Comparison of ENCODE assay signal across 11 cellular contexts in the genomic region with DNA sequence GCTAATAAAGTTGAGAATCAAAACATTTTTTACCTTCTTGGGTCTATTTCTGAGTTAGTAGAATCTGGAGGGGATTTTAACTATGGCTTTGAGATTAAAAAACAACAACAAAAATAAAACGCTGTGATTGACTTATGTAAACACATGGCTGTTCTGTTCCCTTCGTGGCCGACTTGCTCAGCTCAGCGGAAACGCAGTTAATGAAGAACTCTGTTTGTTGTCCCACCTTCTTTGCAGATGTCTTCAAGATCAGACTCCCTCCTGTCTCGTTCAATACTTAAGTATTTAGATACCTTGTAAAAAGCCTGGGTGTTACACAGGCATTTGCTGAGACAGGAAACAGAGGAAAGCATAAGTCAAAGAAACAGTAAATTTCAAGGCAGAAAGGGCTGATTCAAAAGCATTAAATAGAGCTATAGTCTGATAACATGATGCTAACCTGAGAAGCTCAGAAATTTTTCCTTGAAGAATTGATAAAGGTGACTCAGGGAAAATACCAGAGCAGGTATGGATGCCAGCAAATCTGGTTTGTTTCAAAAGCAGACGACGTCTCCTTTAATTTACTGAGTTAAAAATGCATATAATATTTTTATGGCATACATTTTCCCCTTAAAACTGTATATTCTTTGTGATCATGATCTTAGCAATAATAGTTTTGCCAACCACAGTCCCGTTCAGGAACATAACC. TPM values are rescaled to one million over a fixed set of nuclear protein-coding genes. Genes with fewer than 3 reads are reported as not detected.
DNase-seq lines count a peak whose midpoint lies in the region; ATAC-seq and TF ChIP-seq lines count a peak whose summit lies in the region.
"Had no signal": no experiment of that assay in that cellular context is flagged by ENCODE, and none has a peak within 500 bp of the region (broad histone marks: within the 10 kb centered on the region; RNA-seq: fewer than 3 reads in every experiment).

No MANE protein-coding gene starts in this region.

- no peaks in the 10 kb centered on the region for H3K27me3 ChIP-seq in RWPE2 (ENCODE audit: insufficient read depth, poor library complexity, severe bottlenecking)
- no peaks in the 10 kb centered on the region for H3K27me3 ChIP-seq in CD8-positive, alpha-beta memory T cell (ENCODE audit: insufficient read depth, low read length, poor library complexity, severe bottlenecking)

- CTCF ChIA-PET in CD8-positive, alpha-beta memory T cell (lab: Charles Lee): interaction anchor here (1.1 to 1.2 kb wide), 2 partner anchors 22 to 110 kb away, joined by 5 read pairs; partner anchors contain the start of genes C18orf54, POLI and STARD6

- in situ Hi-C loops in GM13976 (cut with MboI; ENCODE audit: low sequenced_read_pairs, unreplicated experiment): no loop called here

- H3K36me3 ChIP-seq in RWPE2 (ENCODE audit: low read depth): no peaks in the 10 kb centered on the region
- H3K36me3 ChIP-seq in CD8-positive, alpha-beta memory T cell (ENCODE audit: insufficient read depth, low read length): no peaks in the 10 kb centered on the region

- peak overlapping the region; percentile 88 for H3K27ac Mint-ChIP-seq in activated naive CD4-positive, alpha-beta T cell treated with anti-CD3 and anti-CD28 coated beads, Interleukin-2, amount 50 U/mL, for 72 hours
- H3K27ac Mint-ChIP-seq in glutamatergic neuron (ENCODE audit: unreplicated experiment) (peak overlapping the region; percentile 94), type B pancreatic cell (peak overlapping the region; percentile 98)
- peak overlapping the region in 1 of 8 donors; percentile 39 for H3K27ac Mint-ChIP-seq in CD8-positive, alpha-beta memory T cell

- ATAC-seq in activated naive CD4-positive, alpha-beta T cell treated with anti-CD3 and anti-CD28 coated beads, Interleukin-2, amount 50 U/mL, for 72 hours: no peak
- peak; percentile 22; the same call in 1 of the 3 replicates for ATAC-seq in RWPE2 (ENCODE audit: low read depth)

- DNase-seq in activated naive CD4-positive, alpha-beta T cell treated with anti-CD3 and anti-CD28 coated beads, Interleukin-2, amount 50 U/mL, for 72 hours (ENCODE audit: low spot score in 2 of 2): no peak
- DNase-seq in activated naive CD4-positive, alpha-beta T cell treated with anti-CD3 and anti-CD28 coated beads, Interleukin-2, amount 50 U/mL, for 16 hours: no peak
- DNase-seq in RWPE2 (ENCODE audit: low spot score): no peak
- no peak for DNase-seq in glutamatergic neuron
- DNase-seq in type B pancreatic cell (ENCODE audit: extremely low spot score, unreplicated experiment): no peak
- DNase-seq in GM13976 (ENCODE audit: low spot score): no peak
- DNase-seq in CD8-positive, alpha-beta memory T cell: no peak
- DNase-seq in kidney glomerular epithelial cell (lab: John Stamatoyannopoulos, UW): no peak
- DNase-seq: amygdala, foreskin melanocyte, IMR-90 had no signal

- H3K4me1 ChIP-seq in RWPE2 (ENCODE audit: insufficient read depth, poor library complexity, severe bottlenecking): peaks cover 20% of the 10 kb centered on the region
- H3K4me1 ChIP-seq in CD8-positive, alpha-beta memory T cell (ENCODE audit: insufficient read depth, low read length): peaks cover 14% of the 10 kb centered on the region

- TF ChIP-seq CTCF in RWPE2 (IDR thresholded peaks at IDR 0.05; ENCODE audit: poor library complexity, severe bottlenecking) (no peak), glutamatergic neuron (IDR thresholded peaks at IDR 0.05; ENCODE audit: partially characterized antibody, unreplicated experiment) (no peak), type B pancreatic cell (conservative IDR thresholded peaks at IDR 0.05) (no peak), GM13976 (IDR thresholded peaks at IDR 0.05; ENCODE audit: borderline replicate concordance, control extremely low read depth, extremely low read depth, insufficient read depth, missing control alignments) (no peak)

- H3K9me3 Mint-ChIP-seq in activated naive CD4-positive, alpha-beta T cell treated with anti-CD3 and anti-CD28 coated beads, Interleukin-2, amount 50 U/mL, for 72 hours: peaks cover 0 to 6% of the 10 kb centered on the region in 2 donors
- H3K9me3 Mint-ChIP-seq in glutamatergic neuron (ENCODE audit: unreplicated experiment): peaks cover 10% of the 10 kb centered on the region
- H3K9me3 Mint-ChIP-seq in type B pancreatic cell: no peaks in the 10 kb centered on the region
- no peaks in the 10 kb centered on the region for H3K9me3 Mint-ChIP-seq in CD8-positive, alpha-beta memory T cell

- H3K9me3 ChIP-seq in RWPE2 (ENCODE audit: severe bottlenecking): no peaks in the 10 kb centered on the region
- no peaks in the 10 kb centered on the region for H3K9me3 ChIP-seq in CD8-positive, alpha-beta memory T cell (ENCODE audit: low read length)

- H3K27ac ChIP-seq in RWPE2 (ENCODE audit: poor library complexity, severe bottlenecking): peak overlapping the region; percentile 45
- no peak overlapping the region for H3K27ac ChIP-seq in CD8-positive, alpha-beta memory T cell (ENCODE audit: low read depth, low read length)

- no peak overlapping the region for H3K4me3 ChIP-seq in RWPE2 (ENCODE audit: severe bottlenecking)
- H3K4me3 ChIP-seq in CD8-positive, alpha-beta memory T cell (ENCODE audit: low read length): no peak overlapping the region

- peaks cover 4 to 10% of the 10 kb centered on the region in 2 donors for H3K36me3 Mint-ChIP-seq in activated naive CD4-positive, alpha-beta T cell treated with anti-CD3 and anti-CD28 coated beads, Interleukin-2, amount 50 U/mL, for 72 hours
- H3K36me3 Mint-ChIP-seq in glutamatergic neuron (ENCODE audit: unreplicated experiment) (no peaks in the 10 kb centered on the region), type B pancreatic cell (no peaks in the 10 kb centered on the region)
- H3K36me3 Mint-ChIP-seq in CD8-positive, alpha-beta memory T cell: no peaks in the 10 kb centered on the region

- POLR2A ChIA-PET in CD8-positive, alpha-beta memory T cell (lab: Charles Lee): interaction anchor here (0.7 to 1.0 kb wide), 3 partner anchors 21 to 112 kb away, joined by 3 to 4 read pairs (median 3); no protein-coding TSS in a partner anchor

- H3K27me3 Mint-ChIP-seq in glutamatergic neuron (ENCODE audit: unreplicated experiment): peaks cover 8% of the 10 kb centered on the region
- no peaks in the 10 kb centered on the region for H3K27me3 Mint-ChIP-seq in type B pancreatic cell
- peaks cover 0 to 3% of the 10 kb centered on the region in 2 donors for H3K27me3 Mint-ChIP-seq in CD8-positive, alpha-beta memory T cell

- H3K4me1 Mint-ChIP-seq in glutamatergic neuron (ENCODE audit: low read depth, unreplicated experiment): peaks cover 13% of the 10 kb centered on the region
- peaks cover 15% of the 10 kb centered on the region for H3K4me1 Mint-ChIP-seq in type B pancreatic cell (ENCODE audit: unreplicated experiment)
- H3K4me1 Mint-ChIP-seq in CD8-positive, alpha-beta memory T cell: peaks cover 2 to 19% (median 13%) of the 10 kb centered on the region in 3 donors

- H3K4me3 Mint-ChIP-seq in glutamatergic neuron (ENCODE audit: unreplicated experiment) (peak overlapping the region; percentile 78), type B pancreatic cell (peak overlapping the region; percentile 79)
- no peak overlapping the region for H3K4me3 Mint-ChIP-seq in CD8-positive, alpha-beta memory T cell

RNA-seq across cellular contexts. Expression of gene POLI, which starts 21.7 kb away (rescaled TPM):
- total RNA-seq in activated naive CD4-positive, alpha-beta T cell treated with anti-CD3 and anti-CD28 coated beads, Interleukin-2, amount 50 U/mL, for 72 hours: 10 to 100 TPM; 13.2 to 23.7 TPM
- total RNA-seq in glutamatergic neuron (ENCODE audit: unreplicated experiment) (36.3 TPM), type B pancreatic cell (ENCODE audit: low replicate concordance) (29.0 and 44.2 TPM in 2 replicates)
- total RNA-seq in CD8-positive, alpha-beta memory T cell: 10 to 100 TPM in 1 of 2 experiments, 1 to 10 TPM in 1; 9.2 to 10.1 TPM
- polyA plus RNA-seq in CD8-positive, alpha-beta memory T cell: 3.3 TPM

RNA-seq across cellular contexts. Expression of gene MBD2, which starts 23.2 kb away (rescaled TPM):
- total RNA-seq in activated naive CD4-positive, alpha-beta T cell treated with anti-CD3 and anti-CD28 coated beads, Interleukin-2, amount 50 U/mL, for 72 hours: 100 to 1,000 TPM in 1 of 2 donors, 10 to 100 TPM in 1; 91.6 to 151 TPM
- total RNA-seq in glutamatergic neuron (ENCODE audit: unreplicated experiment): 30.6 TPM
- total RNA-seq in type B pancreatic cell (ENCODE audit: low replicate concordance): 48.8 and 100 TPM in 2 replicates
- 100 to 1,000 TPM; 195 to 201 TPM for total RNA-seq in CD8-positive, alpha-beta memory T cell
- 27.2 TPM for polyA plus RNA-seq in CD8-positive, alpha-beta memory T cell

Comparison
In these comparisons a context has a peak if more than half of its experiments do, and no peak if none do; other contexts are left out.
1. H3K4me3 Mint-ChIP-seq: peak in glutamatergic neuron (single experiment) and type B pancreatic cell (single experiment); none in CD8-positive, alpha-beta memory T cell (0 of 7).